ENCODE assay signal across 1 cellular context in the genomic region with DNA sequence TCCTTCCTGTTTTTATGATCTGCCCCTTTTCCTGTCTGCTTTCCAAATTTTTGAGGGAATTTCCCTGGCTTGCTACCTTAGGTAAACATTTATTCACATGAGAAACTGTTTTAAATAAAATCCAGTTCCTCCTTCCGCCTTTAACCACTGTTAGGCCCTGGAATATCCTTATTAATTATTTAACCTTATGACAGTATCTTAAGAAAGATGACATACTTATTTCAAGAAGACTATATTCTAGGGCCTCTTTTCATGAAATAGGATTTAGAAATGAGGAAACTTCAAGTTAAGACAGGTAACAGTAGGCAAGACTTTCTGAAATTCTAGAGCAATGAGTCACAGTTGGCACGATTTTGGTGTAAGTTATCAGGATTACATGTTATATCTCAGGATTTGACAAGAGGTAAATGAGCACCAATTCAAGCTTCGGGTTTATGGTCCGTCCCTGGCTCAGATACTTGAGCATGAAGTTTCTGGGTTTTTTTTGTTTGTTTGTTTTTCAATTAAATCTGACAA.
A peak's percentile ranks its signal among the peaks of the same experiment; 100 is the strongest.
TF ChIP-seq lines count a peak whose summit lies in the region.

No MANE protein-coding gene starts in this region.

TF ChIP-seq in HEK293, 187 proteins besides CTCF, POLR2A, EP300 and RAD21 (continued from another document):
- TF ChIP-seq PRDM10 (tag by site-specific recombination; IDR thresholded peaks at IDR 0.05), result peak; percentile 53; the same call in 1 of the 2 replicates
- TF ChIP-seq OSR2 (tag by site-specific recombination; IDR thresholded peaks at IDR 0.05), result peak; percentile 54; the same call in 1 of the 2 replicates
- TF ChIP-seq ZNF426 (tag by site-specific recombination; IDR thresholded peaks at IDR 0.05), result no peak
